ENCODE assay signal across 1 cellular context in genomic region chr6:134822920-134823430, GRCh38.
TF ChIP-seq lines count a peak whose summit lies in the region.

No MANE protein-coding gene starts in this region.

TF ChIP-seq in SK-N-SH, 30 proteins besides CTCF, POLR2A, EP300 and RAD21 (continued from another document):
- TF ChIP-seq SMC3 (IDR thresholded peaks at IDR 0.05; ENCODE audit: low read depth, low read length) (peak; percentile 99), RCOR1 (IDR thresholded peaks at IDR 0.05; ENCODE audit: low read length) (peak; percentile 37; the same call in 1 of the 2 replicates), FOXM1 (IDR thresholded peaks at IDR 0.05; ENCODE audit: low read depth) (no peak), GATA2 (CRISPR knock-in tag; IDR thresholded peaks at IDR 0.05) (no peak), NFIC (IDR thresholded peaks at IDR 0.05; ENCODE audit: borderline replicate concordance) (no peak), PBX3 (IDR thresholded peaks at IDR 0.05) (0 out of 2 replicates have a peak, but pooled peaks have one; percentile 6), FOXJ3 (CRISPR knock-in tag; IDR thresholded peaks at IDR 0.05) (no peak), FOSL2 (IDR thresholded peaks at IDR 0.05; ENCODE audit: borderline replicate concordance, low read depth) (no peak)
